Comparison of ENCODE assay signal across 25 cellular contexts in the genomic region with DNA sequence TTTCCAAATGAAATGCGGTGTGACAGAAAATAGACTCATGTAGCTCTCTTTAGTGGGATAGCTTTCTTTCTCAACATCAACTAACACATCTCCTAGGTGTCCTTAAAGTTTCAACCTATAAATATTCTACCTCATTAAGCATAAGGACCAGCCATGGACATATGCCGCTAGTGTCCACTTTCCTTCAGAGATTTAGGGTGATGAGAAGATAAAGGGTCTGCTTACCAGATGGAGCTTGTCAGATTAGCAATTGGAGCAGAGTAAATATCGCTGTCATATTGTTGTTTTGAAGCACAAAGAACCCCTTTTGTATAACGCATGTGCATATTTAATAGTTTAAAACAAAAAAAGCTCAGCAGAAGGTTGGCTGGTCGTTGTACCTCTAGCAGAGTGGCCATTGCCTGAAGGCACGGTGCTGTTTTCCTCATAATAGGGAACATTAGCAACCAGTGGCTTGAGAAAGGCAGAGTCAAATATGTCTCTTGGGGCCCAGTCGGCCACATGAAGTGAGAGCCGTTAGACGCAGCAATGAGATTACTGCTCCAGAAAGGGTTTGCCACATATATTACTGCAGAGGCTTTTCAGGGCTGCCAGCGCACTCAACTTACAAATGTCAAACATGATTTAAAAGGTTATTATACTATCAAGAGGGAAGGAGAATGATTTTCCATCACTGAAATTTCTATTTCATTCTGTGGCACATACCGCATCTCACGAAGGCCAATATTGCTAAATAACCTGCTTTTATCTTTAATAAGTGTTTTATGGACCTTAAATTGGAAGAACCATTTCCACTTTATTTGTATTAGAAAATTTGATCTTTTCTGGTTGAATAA.
A peak's percentile ranks its signal among the peaks of the same experiment; 100 is the strongest.
DNase-seq lines count a peak whose midpoint lies in the region; ATAC-seq and TF ChIP-seq lines count a peak whose summit lies in the region.
"Had no signal": no experiment of that assay in that cellular context is flagged by ENCODE, and none has a peak within 500 bp of the region (broad histone marks: within the 10 kb centered on the region; RNA-seq: fewer than 3 reads in every experiment).

No MANE protein-coding gene starts in this region.

- H3K9me3 Mint-ChIP-seq in GM23338 (no peaks in the 10 kb centered on the region), nephron progenitor cell (no peaks in the 10 kb centered on the region)
- peaks cover 6% of the 10 kb centered on the region for H3K9me3 Mint-ChIP-seq in activated CD4-positive, alpha-beta memory T cell treated with anti-CD3 and anti-CD28 coated beads, Interleukin-2, amount 10 ng/mL, durations not matched to agents 7 days and 5 days
- H3K9me3 Mint-ChIP-seq: activated naive CD8-positive, alpha-beta T cell treated with anti-CD3 and anti-CD28 coated beads, Interleukin-2, amount 50 U/mL, for 24 hours had no signal

- peak overlapping the region; percentile 29 for H2AFZ ChIP-seq in GM23338

- H3K4me3 ChIP-seq in GM23338: no peak overlapping the region
- H3K4me3 ChIP-seq: body of pancreas, esophagus muscularis mucosa, gastrocnemius medialis, spleen, tibial nerve had no signal

- H3K79me2 ChIP-seq in GM23338 (replicated peaks; ENCODE audit: insufficient read depth): no peaks in the 10 kb centered on the region

- TF ChIP-seq CTCF in GM23338 (conservative IDR thresholded peaks at IDR 0.05; ENCODE audit: low read depth in 2 of 2): no peak
- TF ChIP-seq CTCF in nephron progenitor cell (IDR thresholded peaks at IDR 0.05): no peak

- no peaks in the 10 kb centered on the region for H3K36me3 ChIP-seq in GM23338 (ENCODE audit: insufficient read depth)
- H3K36me3 ChIP-seq: esophagus muscularis mucosa, gastrocnemius medialis, spleen, tibial nerve had no signal

- DNase-seq in GM23338 (ENCODE audit: low spot score) (no peak), NCI-H146 treated with DMSO at 0.1 percent for 48 hours (lab: John Stamatoyannopoulos, UW; ENCODE audit: unreplicated experiment) (peak; percentile 53), NCI-H82 treated with DMSO at 0.1 percent for 48 hours (lab: John Stamatoyannopoulos, UW; ENCODE audit: unreplicated experiment) (peak; percentile 88), nephron progenitor cell (no peak), NOMO-1 treated with DMSO at 0.1 percent for 48 hours (lab: John Stamatoyannopoulos, UW; ENCODE audit: unreplicated experiment) (no peak)
- no peak for DNase-seq in activated effector memory CD4-positive, alpha-beta T cell treated with anti-CD3 and anti-CD28 coated beads, Interleukin-2, amount 50 U/mL, for 16 hours
- no peak for DNase-seq in activated CD4-positive, alpha-beta memory T cell treated with anti-CD3 and anti-CD28 coated beads, Interleukin-2, amount 10 ng/mL, durations not matched to agents 7 days and 5 days
- DNase-seq: activated CD4-positive, alpha-beta memory T cell treated with anti-CD3 and anti-CD28 coated beads for 36 hours; activated gamma-delta T cell; activated naive CD8-positive, alpha-beta T cell treated with anti-CD3 and anti-CD28 coated beads, Interleukin-2, amount 50 U/mL, for 24 hours; body of pancreas; CD4-positive, alpha-beta memory T cell; DMS53; effector CD8-positive, alpha-beta T cell; gastrocnemius medialis; Kasumi-1; NCI-H1048; occipital lobe; RPMI8226; spleen; stimulated activated CD4-positive, alpha-beta T cell treated with anti-CD3 and anti-CD28 coated beads, Interleukin-4, amount 100 ng/mL, for 4 hours; stimulated activated naive CD8-positive, alpha-beta T cell treated with anti-CD3 and anti-CD28 coated beads, Interleukin-15, amount 100 ng/mL, for 72 hours had no signal

- H3K4me1 ChIP-seq in GM23338 (ENCODE audit: insufficient read depth): 0 out of 2 replicates have a peak, but pooled peaks cover 5% of the 10 kb centered on the region
- H3K4me1 ChIP-seq: body of pancreas, esophagus muscularis mucosa, gastrocnemius medialis, spleen, tibial nerve had no signal

- CTCF ChIA-PET in activated CD4-positive, alpha-beta memory T cell treated with anti-CD3 and anti-CD28 coated beads, Interleukin-2, amount 10 ng/mL, durations not matched to agents 7 days and 5 days (lab: Charles Lee): no interaction called here

- POLR2A ChIA-PET in activated CD4-positive, alpha-beta memory T cell treated with anti-CD3 and anti-CD28 coated beads, Interleukin-2, amount 10 ng/mL, durations not matched to agents 7 days and 5 days (lab: Charles Lee): no interaction called here

- H3K27ac Mint-ChIP-seq in GM23338: no peak overlapping the region
- H3K27ac Mint-ChIP-seq in nephron progenitor cell: peak overlapping the region; percentile 55
- H3K27ac Mint-ChIP-seq in activated CD4-positive, alpha-beta memory T cell treated with anti-CD3 and anti-CD28 coated beads, Interleukin-2, amount 10 ng/mL, durations not matched to agents 7 days and 5 days: no peak overlapping the region
- H3K27ac Mint-ChIP-seq: activated CD4-positive, alpha-beta memory T cell treated with anti-CD3 and anti-CD28 coated beads for 36 hours; activated naive CD8-positive, alpha-beta T cell treated with anti-CD3 and anti-CD28 coated beads, Interleukin-2, amount 50 U/mL, for 24 hours; CD4-positive, alpha-beta memory T cell; memory B cell; stimulated activated naive CD8-positive, alpha-beta T cell treated with anti-CD3 and anti-CD28 coated beads, Interleukin-15, amount 100 ng/mL, for 72 hours had no signal

- ATAC-seq in GM23338: no peak; the same call in 2 of the 3 replicates
- ATAC-seq: activated naive CD8-positive, alpha-beta T cell treated with anti-CD3 and anti-CD28 coated beads, Interleukin-2, amount 50 U/mL, for 24 hours; body of pancreas; gastrocnemius medialis; stimulated activated naive CD8-positive, alpha-beta T cell treated with anti-CD3 and anti-CD28 coated beads, Interleukin-15, amount 100 ng/mL, for 72 hours had no signal

- H3K27ac ChIP-seq in GM23338 (ENCODE audit: low read depth): no peak overlapping the region
- H3K27ac ChIP-seq: body of pancreas, esophagus muscularis mucosa, gastrocnemius medialis, spleen, tibial nerve had no signal

- H3K4me3 Mint-ChIP-seq in GM23338 (no peak overlapping the region), nephron progenitor cell (no peak overlapping the region)
- no peak overlapping the region for H3K4me3 Mint-ChIP-seq in activated CD4-positive, alpha-beta memory T cell treated with anti-CD3 and anti-CD28 coated beads, Interleukin-2, amount 10 ng/mL, durations not matched to agents 7 days and 5 days
- H3K4me3 Mint-ChIP-seq: activated CD4-positive, alpha-beta memory T cell treated with anti-CD3 and anti-CD28 coated beads for 36 hours; activated naive CD8-positive, alpha-beta T cell treated with anti-CD3 and anti-CD28 coated beads, Interleukin-2, amount 50 U/mL, for 24 hours; CD4-positive, alpha-beta memory T cell; memory B cell; stimulated activated naive CD8-positive, alpha-beta T cell treated with anti-CD3 and anti-CD28 coated beads, Interleukin-15, amount 100 ng/mL, for 72 hours had no signal

- H4K20me1 ChIP-seq in GM23338 (replicated peaks; ENCODE audit: insufficient read depth): no peaks in the 10 kb centered on the region

- H3K4me1 Mint-ChIP-seq in GM23338: peaks cover 8% of the 10 kb centered on the region; the same call in 2 of the 3 replicates
- H3K4me1 Mint-ChIP-seq in nephron progenitor cell: peaks cover 21% of the 10 kb centered on the region
- H3K4me1 Mint-ChIP-seq in activated CD4-positive, alpha-beta memory T cell treated with anti-CD3 and anti-CD28 coated beads, Interleukin-2, amount 10 ng/mL, durations not matched to agents 7 days and 5 days: no peaks in the 10 kb centered on the region
- H3K4me1 Mint-ChIP-seq: activated naive CD8-positive, alpha-beta T cell treated with anti-CD3 and anti-CD28 coated beads, Interleukin-2, amount 50 U/mL, for 24 hours; CD4-positive, alpha-beta memory T cell; memory B cell; stimulated activated naive CD8-positive, alpha-beta T cell treated with anti-CD3 and anti-CD28 coated beads, Interleukin-15, amount 100 ng/mL, for 72 hours had no signal

- no peak overlapping the region for H3K4me2 ChIP-seq in GM23338

- no peaks in the 10 kb centered on the region for H3K27me3 ChIP-seq in GM23338 (ENCODE audit: insufficient read depth)
- H3K27me3 ChIP-seq: body of pancreas, esophagus muscularis mucosa, gastrocnemius medialis, spleen, tibial nerve had no signal

- no peaks in the 10 kb centered on the region for H3K9me2 ChIP-seq in GM23338 (ENCODE audit: insufficient read depth)

- H3K36me3 Mint-ChIP-seq in GM23338 (ENCODE audit: low read depth): no peaks in the 10 kb centered on the region
- H3K36me3 Mint-ChIP-seq in nephron progenitor cell (ENCODE audit: low read depth): no peaks in the 10 kb centered on the region
- no peaks in the 10 kb centered on the region for H3K36me3 Mint-ChIP-seq in activated CD4-positive, alpha-beta memory T cell treated with anti-CD3 and anti-CD28 coated beads, Interleukin-2, amount 10 ng/mL, durations not matched to agents 7 days and 5 days (ENCODE audit: low read depth)
- H3K36me3 Mint-ChIP-seq: activated CD4-positive, alpha-beta memory T cell treated with anti-CD3 and anti-CD28 coated beads for 36 hours; CD4-positive, alpha-beta memory T cell; memory B cell had no signal

- H3F3A ChIP-seq in GM23338 (replicated peaks; ENCODE audit: low read depth): no peaks in the 10 kb centered on the region

- H3K27me3 Mint-ChIP-seq in GM23338 (ENCODE audit: insufficient read depth, low read depth, poor library complexity) (no peaks in the 10 kb centered on the region), nephron progenitor cell (ENCODE audit: low read depth, poor library complexity) (no peaks in the 10 kb centered on the region)
- no peaks in the 10 kb centered on the region for H3K27me3 Mint-ChIP-seq in activated CD4-positive, alpha-beta memory T cell treated with anti-CD3 and anti-CD28 coated beads, Interleukin-2, amount 10 ng/mL, durations not matched to agents 7 days and 5 days
- H3K27me3 Mint-ChIP-seq: activated CD4-positive, alpha-beta memory T cell treated with anti-CD3 and anti-CD28 coated beads for 36 hours; activated naive CD8-positive, alpha-beta T cell treated with anti-CD3 and anti-CD28 coated beads, Interleukin-2, amount 50 U/mL, for 24 hours; CD4-positive, alpha-beta memory T cell; memory B cell; stimulated activated naive CD8-positive, alpha-beta T cell treated with anti-CD3 and anti-CD28 coated beads, Interleukin-15, amount 100 ng/mL, for 72 hours had no signal

TF ChIP-seq in GM23338, 12 proteins besides CTCF, POLR2A, EP300 and RAD21 (continues in another document):
- TF ChIP-seq, protein P1, sequence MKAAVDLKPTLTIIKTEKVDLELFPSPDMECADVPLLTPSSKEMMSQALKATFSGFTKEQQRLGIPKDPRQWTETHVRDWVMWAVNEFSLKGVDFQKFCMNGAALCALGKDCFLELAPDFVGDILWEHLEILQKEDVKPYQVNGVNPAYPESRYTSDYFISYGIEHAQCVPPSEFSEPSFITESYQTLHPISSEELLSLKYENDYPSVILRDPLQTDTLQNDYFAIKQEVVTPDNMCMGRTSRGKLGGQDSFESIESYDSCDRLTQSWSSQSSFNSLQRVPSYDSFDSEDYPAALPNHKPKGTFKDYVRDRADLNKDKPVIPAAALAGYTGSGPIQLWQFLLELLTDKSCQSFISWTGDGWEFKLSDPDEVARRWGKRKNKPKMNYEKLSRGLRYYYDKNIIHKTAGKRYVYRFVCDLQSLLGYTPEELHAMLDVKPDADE (IDR thresholded peaks at IDR 0.05): no peak
- TF ChIP-seq ZNF114 (CRISPR knock-in tag; IDR thresholded peaks at IDR 0.05): no peak
- TF ChIP-seq NANOG (IDR thresholded peaks at IDR 0.05; ENCODE audit: borderline replicate concordance): no peak
- no peak for TF ChIP-seq ZNF331 (CRISPR knock-in tag; IDR thresholded peaks at IDR 0.05; ENCODE audit: low read depth)

Comparison
In these comparisons a context has a peak if more than half of its experiments do, and no peak if none do; other contexts are left out.
1. DNase-seq: peak in NCI-H146 treated with DMSO at 0.1 percent for 48 hours (single experiment) and NCI-H82 treated with DMSO at 0.1 percent for 48 hours (single experiment); none in GM23338 (single experiment), nephron progenitor cell (single experiment), activated effector memory CD4-positive, alpha-beta T cell treated with anti-CD3 and anti-CD28 coated beads, Interleukin-2, amount 50 U/mL, for 16 hours (single experiment), activated CD4-positive, alpha-beta memory T cell treated with anti-CD3 and anti-CD28 coated beads, Interleukin-2, amount 10 ng/mL, durations not matched to agents 7 days and 5 days (single experiment) and NOMO-1 treated with DMSO at 0.1 percent for 48 hours (single experiment).